8 cellular contexts compared by ENCODE assay signal in the genomic region with DNA sequence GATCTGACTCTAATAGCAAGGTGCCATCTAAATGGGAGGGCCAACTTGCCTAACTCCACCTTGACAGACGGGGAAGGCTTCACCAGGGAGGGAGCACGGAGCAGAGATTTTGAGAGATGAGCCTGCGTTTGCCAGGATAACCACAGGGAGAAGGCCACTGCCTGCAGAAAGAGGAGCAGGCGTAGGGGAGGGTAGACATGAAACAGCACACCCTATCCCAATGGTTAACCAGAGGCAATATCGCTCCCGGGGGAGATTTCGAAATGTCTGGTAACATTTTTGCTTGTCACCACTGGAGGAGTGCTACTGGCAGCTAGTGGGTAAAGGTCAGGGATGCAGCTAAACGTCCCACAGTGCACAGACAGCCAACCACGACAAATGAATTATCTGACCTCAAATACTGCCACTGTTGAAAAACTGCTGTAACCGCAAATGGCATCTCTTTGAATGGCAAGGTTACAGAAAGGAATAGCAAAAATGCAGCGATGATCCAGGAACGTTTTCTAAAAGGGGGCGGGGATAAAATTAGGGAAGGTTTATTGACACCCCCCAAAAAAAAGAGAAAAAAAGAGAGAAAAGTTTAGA.
DNase-seq lines count a peak whose midpoint lies in the region; ATAC-seq and TF ChIP-seq lines count a peak whose summit lies in the region.

No MANE protein-coding gene starts in this region.

- TF ChIP-seq POLR2A in esophagus muscularis mucosa (IDR thresholded peaks at IDR 0.05; ENCODE audit: low read depth) = no peak

- TF ChIP-seq EP300 in esophagus muscularis mucosa (IDR thresholded peaks at IDR 0.05) = no peak

- TF ChIP-seq CTCF in GM12872 (IDR thresholded peaks at IDR 0.05; ENCODE audit: insufficient read depth, low read depth, low read length) (peak; percentile 61), WERI-Rb-1 (IDR thresholded peaks at IDR 0.05; ENCODE audit: low read depth, low read length) (no peak), fibroblast of villous mesenchyme (IDR thresholded peaks at IDR 0.05; ENCODE audit: insufficient read depth, low read depth, low read length) (peak; percentile 16), esophagus muscularis mucosa (IDR thresholded peaks at IDR 0.05) (no peak)

- WGBS in esophagus muscularis mucosa = 61% methylated on average over 13 of the region's 13 CpGs

- H3K4me3 ChIP-seq in WERI-Rb-1 (ENCODE audit: low read depth, low read length) = no peak overlapping the region
- H3K4me3 ChIP-seq in fibroblast of villous mesenchyme (ENCODE audit: low read depth, low read length) = no peak overlapping the region
- peak overlapping the region in 1 of 4 donors; percentile 11 for H3K4me3 ChIP-seq in esophagus muscularis mucosa

- DNase-seq in HuH-7.5 (ENCODE audit: low spot score) (peak; percentile 69), WERI-Rb-1 (peak; percentile 19), fibroblast of villous mesenchyme (ENCODE audit: low read depth) (peak; percentile 74), pons (ENCODE audit: low spot score) (peak; percentile 64), SW 1271 (lab: John Stamatoyannopoulos, UW) (no peak), esophagus muscularis mucosa (ENCODE audit: extremely low spot score) (no peak)

- H3K9me3 ChIP-seq in WERI-Rb-1 (ENCODE audit: severe bottlenecking) (peaks cover 20% of the 10 kb centered on the region), esophagus muscularis mucosa (peaks cover 0 to 24% (median 21%) of the 10 kb centered on the region in 4 donors)

- intact Hi-C loops in esophagus muscularis mucosa (cut with DNase I) = loop anchor here (10.0 kb wide), 1 partner anchor 385 kb away; no protein-coding TSS in a partner anchor

- H3K27me3 ChIP-seq in WERI-Rb-1 (ENCODE audit: insufficient read depth, low read depth, severe bottlenecking) (no peaks in the 10 kb centered on the region), esophagus muscularis mucosa (no peaks in the 10 kb centered on the region)

- no peaks in the 10 kb centered on the region for H3K36me3 ChIP-seq in WERI-Rb-1
- H3K36me3 ChIP-seq in esophagus muscularis mucosa = no peaks in the 10 kb centered on the region

- ATAC-seq in GM21576 (IDR thresholded peaks at IDR 0.05; ENCODE audit: unreplicated experiment) = peak; percentile 71

- peak overlapping the region; percentile 81 for H3K27ac ChIP-seq in WERI-Rb-1
- no peak overlapping the region for H3K27ac ChIP-seq in esophagus muscularis mucosa (replicated peaks in 1 of 4)

- peaks cover 0 to 3% (median 0%) of the 10 kb centered on the region in 4 donors for H3K4me1 ChIP-seq in esophagus muscularis mucosa

Comparison
In these comparisons a context has a peak if more than half of its experiments do, and no peak if none do; other contexts are left out.
1. CTCF ChIP-seq: peak in GM12872 (single experiment) and fibroblast of villous mesenchyme (single experiment); none in WERI-Rb-1 (single experiment) and esophagus muscularis mucosa (0 of 3).
2. DNase-seq: peak in HuH-7.5 (single experiment), WERI-Rb-1 (single experiment), fibroblast of villous mesenchyme (single experiment) and pons (single experiment); none in SW 1271 (0 of 2) and esophagus muscularis mucosa (single experiment).